25 cellular contexts compared by ENCODE assay signal in genomic region chr9:89167788-89168187, GRCh38.
"Had no signal": no experiment of that assay in that cellular context is flagged by ENCODE, and none has a peak within 500 bp of the region (broad histone marks: within the 10 kb centered on the region; RNA-seq: fewer than 3 reads in every experiment).

No MANE protein-coding gene starts in this region.

- H3K36me3 ChIP-seq: stomach, thoracic aorta, thyroid gland, tibial artery, tibial nerve, transverse colon, upper lobe of left lung, upper lobe of right lung, uterus had no signal

- H3K27ac ChIP-seq: stomach, testis, thoracic aorta, thyroid gland, tibial artery, transverse colon, upper lobe of left lung, upper lobe of right lung, uterus had no signal

- H3K9me3 ChIP-seq: stomach, testis, thoracic aorta, thyroid gland, tibial artery, tibial nerve, transverse colon, upper lobe of left lung, upper lobe of right lung, uterus had no signal

- H3K27me3 ChIP-seq: testis, thyroid gland, tibial nerve, transverse colon, upper lobe of left lung, upper lobe of right lung, uterus had no signal

- H3K4me1 ChIP-seq: stomach, testis, tibial artery, transverse colon, uterus had no signal

- H3K4me3 ChIP-seq: stomach, testis, thoracic aorta, thyroid gland, tibial artery, tibial nerve, transverse colon, upper lobe of left lung, upper lobe of right lung, uterus had no signal

- ATAC-seq: stimulated activated effector memory CD8-positive, alpha-beta T cell treated with anti-CD3 and anti-CD28 coated beads, Interleukin-12 subunit alpha, Interleukin-12 subunit beta, amount 100 ng/mL, for 72 hours; stimulated activated memory B cell treated with anti-CD40 and anti-IgM and Interleukin-4, amounts not matched to agents 10 μg/mL and 1 μg/mL and 100 μg/mL, for 72 hours; stimulated activated naive B cell treated with anti-CD40 and anti-IgM and Interleukin-4, amounts not matched to agents 10 μg/mL and 1 μg/mL and 100 μg/mL, for 72 hours; stimulated activated naive CD8-positive, alpha-beta T cell treated with anti-CD3 and anti-CD28 coated beads, Interleukin-15, amount 100 ng/mL, for 72 hours; stimulated activated naive CD8-positive, alpha-beta T cell treated with anti-CD3 and anti-CD28 coated beads, Interleukin-15, Interleukin-2, amounts not matched to agents 100 U/mL and 50 U/mL, for 24 hours; upper lobe of right lung had no signal

- DNase-seq: stimulated activated CD4-positive, alpha-beta T cell treated with anti-CD3 and anti-CD28 coated beads, Interleukin-2, amount 100 ng/mL, for 24 hours; stimulated activated CD4-positive, alpha-beta T cell treated with anti-CD3 and anti-CD28 coated beads, Interleukin-2, amount 100 ng/mL, for 48 hours; stimulated activated CD4-positive, alpha-beta T cell treated with anti-CD3 and anti-CD28 coated beads, Interleukin-4, amount 100 ng/mL, for 1 hour; stimulated activated CD4-positive, alpha-beta T cell treated with anti-CD3 and anti-CD28 coated beads, Interleukin-4, amount 100 ng/mL, for 24 hours; stimulated activated CD4-positive, alpha-beta T cell treated with anti-CD3 and anti-CD28 coated beads, Interleukin-4, amount 100 ng/mL, for 4 hours; stimulated activated CD8-positive, alpha-beta memory T cell treated with anti-CD3 and anti-CD28 coated beads, Interleukin-4, amount 100 ng/mL, for 48 hours; stimulated activated naive B cell treated with anti-CD40 and anti-IgM and Interleukin-4, amounts not matched to agents 10 μg/mL and 1 μg/mL and 100 μg/mL, for 72 hours; stimulated activated naive CD4-positive, alpha-beta T cell; stimulated activated naive CD4-positive, alpha-beta T cell treated with Interleukin-2 at 50 U/mL for 16 hours; stimulated activated naive CD8-positive, alpha-beta T cell treated with anti-CD3 and anti-CD28 coated beads, Interleukin-15, amount 100 ng/mL, for 72 hours; stimulated activated naive CD8-positive, alpha-beta T cell treated with anti-CD3 and anti-CD28 coated beads, Interleukin-15, Interleukin-2, amounts not matched to agents 100 U/mL and 50 U/mL, for 24 hours; stomach; substantia nigra; testis; thyroid gland; tibial artery; transverse colon; trophoblast cell; upper lobe of right lung; uterus had no signal
